8 cellular contexts compared by ENCODE assay signal in genomic region chr19:3573858-3574637, GRCh38. TPM values are rescaled to one million over a fixed set of nuclear protein-coding genes. Genes with fewer than 3 reads are reported as not detected.
A peak's percentile ranks its signal among the peaks of the same experiment; 100 is the strongest.
DNase-seq lines count a peak whose midpoint lies in the region; ATAC-seq and TF ChIP-seq lines count a peak whose summit lies in the region.

No MANE protein-coding gene starts in this region.

- peak; percentile 70 for DNase-seq in BJ (ENCODE audit: low read depth)
- DNase-seq in HFFc6 = peak; percentile 93
- DNase-seq in NCI-H774 (lab: John Stamatoyannopoulos, UW) = peak; percentile 91
- peak; percentile 97 for DNase-seq in activated CD8-positive, alpha-beta T cell treated with anti-CD3 and anti-CD28 coated beads for 36 hours
- DNase-seq in ecto neural progenitor cell (ENCODE audit: low spot score) = peak; percentile 99
- DNase-seq in lower lobe of right lung = peak; percentile 98
- peak; percentile 72 to 79 for DNase-seq in stimulated activated CD4-positive, alpha-beta T cell treated with anti-CD3 and anti-CD28 coated beads, Interleukin-4, amount 100 ng/mL, for 4 hours

- H3K9me3 ChIP-seq in lower lobe of right lung = no peaks in the 10 kb centered on the region

- H3K27ac Mint-ChIP-seq in HFFc6 = peak overlapping the region; percentile 63
- H3K27ac Mint-ChIP-seq in activated CD8-positive, alpha-beta T cell treated with anti-CD3 and anti-CD28 coated beads for 36 hours = no peak overlapping the region

- H3K27ac ChIP-seq in lower lobe of right lung = peak overlapping the region; percentile 81

- H3K4me1 Mint-ChIP-seq in HFFc6 (ENCODE audit: low read depth) = peaks cover 26% of the 10 kb centered on the region
- peaks cover 11% of the 10 kb centered on the region for H3K4me1 Mint-ChIP-seq in activated CD8-positive, alpha-beta T cell treated with anti-CD3 and anti-CD28 coated beads for 36 hours (ENCODE audit: low read depth)

- H3K4me3 Mint-ChIP-seq in HFFc6 = peak overlapping the region; percentile 81
- peak overlapping the region; percentile 75 for H3K4me3 Mint-ChIP-seq in activated CD8-positive, alpha-beta T cell treated with anti-CD3 and anti-CD28 coated beads for 36 hours

- intact Hi-C loops in activated CD8-positive, alpha-beta T cell treated with anti-CD3 and anti-CD28 coated beads for 36 hours (cut with micrococcal nuclease) = no loop called here
- intact Hi-C loops in lower lobe of right lung (cut with DNase I) = no loop called here

- H3K4me1 ChIP-seq in lower lobe of right lung = peaks cover 23% of the 10 kb centered on the region

- H3K4me3 ChIP-seq in BJ (ENCODE audit: low read depth, low read length) = peak overlapping the region; percentile 75
- peak overlapping the region; percentile 99 for H3K4me3 ChIP-seq in lower lobe of right lung

- POLR2A ChIA-PET in BJ (lab: Charles Lee) = no interaction called here
- POLR2A ChIA-PET in activated CD8-positive, alpha-beta T cell treated with anti-CD3 and anti-CD28 coated beads for 36 hours (lab: Charles Lee) = interaction anchor here (0.9 to 1.5 kb wide), 3 partner anchors 17 to 35 kb away, joined by 3 to 4 read pairs (median 3); partner anchors contain the start of gene MFSD12

- ATAC-seq in activated CD8-positive, alpha-beta T cell treated with anti-CD3 and anti-CD28 coated beads for 36 hours = peak; percentile 64
- ATAC-seq in lower lobe of right lung = peak; percentile 67 to 81
- ATAC-seq in HG03135 (IDR thresholded peaks at IDR 0.05; ENCODE audit: unreplicated experiment) = no peak

- H3K9me3 Mint-ChIP-seq in HFFc6 = no peaks in the 10 kb centered on the region
- no peaks in the 10 kb centered on the region for H3K9me3 Mint-ChIP-seq in activated CD8-positive, alpha-beta T cell treated with anti-CD3 and anti-CD28 coated beads for 36 hours

- H3K27me3 Mint-ChIP-seq in HFFc6 (ENCODE audit: insufficient read depth) = no peaks in the 10 kb centered on the region; the same call in none of the 2 replicates
- no peaks in the 10 kb centered on the region for H3K27me3 Mint-ChIP-seq in activated CD8-positive, alpha-beta T cell treated with anti-CD3 and anti-CD28 coated beads for 36 hours

- no peaks in the 10 kb centered on the region for H3K27me3 ChIP-seq in BJ (ENCODE audit: control insufficient read depth, insufficient read depth, low read length)
- H3K27me3 ChIP-seq in lower lobe of right lung (ENCODE audit: low read depth) = no peaks in the 10 kb centered on the region

- no peak for TF ChIP-seq CTCF in BJ (IDR thresholded peaks at IDR 0.05; ENCODE audit: insufficient read depth, low read depth, low read length)
- TF ChIP-seq CTCF in HFFc6 (IDR thresholded peaks at IDR 0.05) = no peak
- TF ChIP-seq CTCF in activated CD8-positive, alpha-beta T cell treated with anti-CD3 and anti-CD28 coated beads for 36 hours (IDR thresholded peaks at IDR 0.05) = no peak
- no peak for TF ChIP-seq CTCF in lower lobe of right lung (IDR thresholded peaks at IDR 0.05)

- peaks cover 13% of the 10 kb centered on the region for H3K36me3 Mint-ChIP-seq in HFFc6 (ENCODE audit: low read depth)
- peaks cover 13% of the 10 kb centered on the region for H3K36me3 Mint-ChIP-seq in activated CD8-positive, alpha-beta T cell treated with anti-CD3 and anti-CD28 coated beads for 36 hours (ENCODE audit: low read depth)

- CTCF ChIA-PET in BJ (lab: Yijun Ruan, JAX) = interaction anchor here (0.8 to 0.9 kb wide), 2 partner anchors 16 to 17 kb away, joined by 3 read pairs; no protein-coding TSS in a partner anchor
- CTCF ChIA-PET in activated CD8-positive, alpha-beta T cell treated with anti-CD3 and anti-CD28 coated beads for 36 hours (lab: Charles Lee) = interaction anchor here (0.9 to 1.6 kb wide), 2 partner anchors 13 to 29 kb away, joined by 4 read pairs; no protein-coding TSS in a partner anchor

- H3K36me3 ChIP-seq in BJ (ENCODE audit: control insufficient read depth, insufficient read depth, low read length) (peaks cover 5% of the 10 kb centered on the region), lower lobe of right lung (peaks cover 8% of the 10 kb centered on the region)

RNA-seq across cellular contexts. Expression of gene HMG20B, which starts 1.3 kb away (rescaled TPM):
- 39.7 and 54.2 TPM in 2 replicates for polyA plus RNA-seq in BJ (2011; rRNA removed)
- 10.2 and 14.9 TPM in 2 replicates for polyA minus RNA-seq in BJ (2011; rRNA and poly(A)+ RNA removed)
- total RNA-seq in HFFc6 (2021; fragmentation: NEBNext Ultra II Directional; extraction: Animal tissue kit (Norgen Biotek cat#: 25700)) = 10 to 100 TPM; 73.5 to 90.1 (median 78.3) TPM
- 10 to 100 TPM; 42.7 to 47.3 TPM for total RNA-seq in activated CD8-positive, alpha-beta T cell treated with anti-CD3 and anti-CD28 coated beads for 36 hours
- total RNA-seq in lower lobe of right lung = 60.9 TPM

RNA-seq across cellular contexts. Expression of gene GIPC3, which starts 11.2 kb away (rescaled TPM):
- 0.36 and 0.63 TPM in 2 replicates for polyA plus RNA-seq in BJ (2011; rRNA removed)
- 0.47 and 0.72 TPM in 2 replicates for polyA minus RNA-seq in BJ (2011; rRNA and poly(A)+ RNA removed)
- under 1 TPM in 4 of 6 experiments, not detected in 2; 0.10 to 0.17 (median 0.11) TPM for total RNA-seq in HFFc6 (2021; fragmentation: NEBNext Ultra II Directional; extraction: Animal tissue kit (Norgen Biotek cat#: 25700))
- total RNA-seq in activated CD8-positive, alpha-beta T cell treated with anti-CD3 and anti-CD28 coated beads for 36 hours = under 1 TPM; 0.09 to 0.14 TPM
- 4.2 TPM for total RNA-seq in lower lobe of right lung

RNA-seq across cellular contexts. Expression of gene MFSD12, which starts 16.7 kb away (rescaled TPM):
- 35.0 and 54.7 TPM in 2 replicates for polyA plus RNA-seq in BJ (2011; rRNA removed)
- polyA minus RNA-seq in BJ (2011; rRNA and poly(A)+ RNA removed) = 41.3 and 58.2 TPM in 2 replicates
- total RNA-seq in HFFc6 (2021; fragmentation: NEBNext Ultra II Directional; extraction: Animal tissue kit (Norgen Biotek cat#: 25700)) = 100 to 1,000 TPM in 2 of 6 experiments, 10 to 100 TPM in 4; 75.1 to 101 (median 79.6) TPM
- 10 to 100 TPM; 62.4 to 63.5 TPM for total RNA-seq in activated CD8-positive, alpha-beta T cell treated with anti-CD3 and anti-CD28 coated beads for 36 hours
- 80.7 TPM for total RNA-seq in lower lobe of right lung

RNA-seq across cellular contexts. Expression of gene TBXA2R, which starts 32.6 kb away (rescaled TPM):
- 0.54 and 1.2 TPM in 2 replicates for polyA plus RNA-seq in BJ (2011; rRNA removed)
- polyA minus RNA-seq in BJ (2011; rRNA and poly(A)+ RNA removed) = 0.62 and 1.00 TPM in 2 replicates
- total RNA-seq in HFFc6 (2021; fragmentation: NEBNext Ultra II Directional; extraction: Animal tissue kit (Norgen Biotek cat#: 25700)) = 1 to 10 TPM; 7.1 to 8.8 (median 7.4) TPM
- 1 to 10 TPM; 2.7 to 3.0 TPM for total RNA-seq in activated CD8-positive, alpha-beta T cell treated with anti-CD3 and anti-CD28 coated beads for 36 hours
- total RNA-seq in lower lobe of right lung = 4.9 TPM

RNA-seq across cellular contexts. Expression of gene TEKTIP1, which starts 35.1 kb away (rescaled TPM):
- not detected in 2 replicates for polyA plus RNA-seq in BJ (2011; rRNA removed)
- polyA minus RNA-seq in BJ (2011; rRNA and poly(A)+ RNA removed) = not detected in 2 replicates
- under 1 TPM in 5 of 6 experiments, not detected in 1; 0.25 to 0.51 (median 0.46) TPM for total RNA-seq in HFFc6 (2021; fragmentation: NEBNext Ultra II Directional; extraction: Animal tissue kit (Norgen Biotek cat#: 25700))
- total RNA-seq in activated CD8-positive, alpha-beta T cell treated with anti-CD3 and anti-CD28 coated beads for 36 hours = 1 to 10 TPM; 1.6 to 2.4 TPM
- total RNA-seq in lower lobe of right lung = 2.2 TPM
